ENCODE assay signal across 1 cellular context in genomic region chr12:817941-818600, GRCh38.
TF ChIP-seq lines count a peak whose summit lies in the region.

No MANE protein-coding gene starts in this region.

TF ChIP-seq in GM23338, 12 proteins besides CTCF, POLR2A, EP300 and RAD21 (continued from another document):
- TF ChIP-seq ZNF462 (CRISPR knock-in tag; IDR thresholded peaks at IDR 0.05) (no peak), ZNF331 (CRISPR knock-in tag; IDR thresholded peaks at IDR 0.05; ENCODE audit: low read depth) (no peak), EZH2 (IDR thresholded peaks at IDR 0.05; ENCODE audit: low read depth, unreplicated experiment) (no peak), JUNB (IDR thresholded peaks at IDR 0.05; ENCODE audit: unreplicated experiment) (no peak)
